ENCODE assay signal across 1 cellular context in genomic region chr9:4969130-4969529, GRCh38.
TF ChIP-seq lines count a peak whose summit lies in the region.

No MANE protein-coding gene starts in this region.

TF ChIP-seq in HepG2, 621 proteins besides CTCF, POLR2A, EP300 and RAD21:
- TF ChIP-seq MYNN (CRISPR knock-in tag; IDR thresholded peaks at IDR 0.05; ENCODE audit: low read depth): no peak
- no peak for TF ChIP-seq MATR3 (CRISPR knock-in tag; IDR thresholded peaks at IDR 0.05)
- TF ChIP-seq MAFK (conservative IDR thresholded peaks at IDR 0.05 in 1 of 2, IDR thresholded peaks at IDR 0.05 in 1 of 2; ENCODE audit: low read length in 2 of 2): peak in 1 of 2 experiments; percentile 36; a peak in 1 of 4 replicates
- no peak for TF ChIP-seq ZNF749 (CRISPR knock-in tag; IDR thresholded peaks at IDR 0.05; ENCODE audit: borderline replicate concordance)
